ENCODE assay signal across 15 cellular contexts in the genomic region with DNA sequence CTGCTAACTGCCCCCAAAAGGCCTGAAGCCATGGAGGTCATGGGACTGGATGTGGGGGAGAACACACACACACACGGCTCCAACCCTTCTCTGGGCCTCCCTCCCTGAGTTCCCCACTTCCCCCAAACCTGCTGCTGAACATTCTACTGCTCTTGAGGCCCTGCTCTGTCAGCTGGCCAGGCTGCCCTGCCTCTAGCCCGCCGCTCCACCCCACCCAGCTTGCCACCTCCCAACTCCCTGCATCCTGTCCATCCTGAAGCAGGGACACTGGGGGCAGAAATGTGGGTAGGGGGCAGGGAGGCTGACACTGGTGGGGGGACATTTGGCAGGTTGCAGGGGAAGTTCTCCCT. TPM values are rescaled to one million over a fixed set of nuclear protein-coding genes. Genes with fewer than 3 reads are reported as not detected.
DNase-seq lines count a peak whose midpoint lies in the region; ATAC-seq and TF ChIP-seq lines count a peak whose summit lies in the region.
"Had no signal": no experiment of that assay in that cellular context is flagged by ENCODE, and none has a peak within 500 bp of the region (broad histone marks: within the 10 kb centered on the region; RNA-seq: fewer than 3 reads in every experiment).

No MANE protein-coding gene starts in this region.

- no peak overlapping the region for H2AFZ ChIP-seq in OCI-LY7 (ENCODE audit: low read length)

- peaks cover 61% of the 10 kb centered on the region for H3K27me3 Mint-ChIP-seq in activated naive CD4-positive, alpha-beta T cell treated with anti-CD3 and anti-CD28 coated beads for 36 hours (ENCODE audit: low read depth)
- peaks cover 69% of the 10 kb centered on the region for H3K27me3 Mint-ChIP-seq in progenitor cell of endocrine pancreas

- H3K79me2 ChIP-seq in OCI-LY7 (ENCODE audit: insufficient read depth, low read depth, low read length): no peaks in the 10 kb centered on the region

- no peak overlapping the region for H3K4me2 ChIP-seq in OCI-LY7 (ENCODE audit: low read length)

- H3K27ac Mint-ChIP-seq in activated naive CD4-positive, alpha-beta T cell treated with anti-CD3 and anti-CD28 coated beads for 36 hours: no peak overlapping the region
- no peak overlapping the region for H3K27ac Mint-ChIP-seq in progenitor cell of endocrine pancreas
- H3K27ac Mint-ChIP-seq: activated CD4-positive, alpha-beta memory T cell treated with anti-CD3 and anti-CD28 coated beads for 36 hours; T-helper 2 cell treated with Interferon-gamma antibody and Interleukin-4, amounts not matched to agents 5 μg/mL and 100 μg/mL, for 36 hours had no signal

- H3K36me3 Mint-ChIP-seq in activated naive CD4-positive, alpha-beta T cell treated with anti-CD3 and anti-CD28 coated beads for 36 hours (ENCODE audit: low read depth): no peaks in the 10 kb centered on the region
- H3K36me3 Mint-ChIP-seq in progenitor cell of endocrine pancreas (ENCODE audit: insufficient read depth): no peaks in the 10 kb centered on the region
- H3K36me3 Mint-ChIP-seq: activated CD4-positive, alpha-beta memory T cell treated with anti-CD3 and anti-CD28 coated beads for 36 hours had no signal

- POLR2A ChIA-PET in OCI-LY7 (lab: Charles Lee): no interaction called here

- ATAC-seq in upper lobe of right lung: no peak
- no peak for ATAC-seq in GM18511 (IDR thresholded peaks at IDR 0.05; ENCODE audit: unreplicated experiment)

- no peaks in the 10 kb centered on the region for H3K9me3 ChIP-seq in effector memory CD4-positive, alpha-beta T cell (ENCODE audit: control insufficient read depth, low read length)
- H3K9me3 ChIP-seq in upper lobe of right lung (no peaks in the 10 kb centered on the region), OCI-LY7 (ENCODE audit: low read length) (no peaks in the 10 kb centered on the region)
- H3K9me3 ChIP-seq: colonic mucosa, transverse colon had no signal

- H4K20me1 ChIP-seq in OCI-LY7 (ENCODE audit: insufficient read depth, low read length): no peaks in the 10 kb centered on the region

- H3K9me3 Mint-ChIP-seq in activated naive CD4-positive, alpha-beta T cell treated with anti-CD3 and anti-CD28 coated beads for 36 hours: no peaks in the 10 kb centered on the region
- H3K9me3 Mint-ChIP-seq in progenitor cell of endocrine pancreas (ENCODE audit: low read depth): no peaks in the 10 kb centered on the region
- H3K9me3 Mint-ChIP-seq: activated CD4-positive, alpha-beta memory T cell treated with anti-CD3 and anti-CD28 coated beads for 36 hours; T-helper 2 cell treated with Interferon-gamma antibody and Interleukin-4, amounts not matched to agents 5 μg/mL and 100 μg/mL, for 36 hours had no signal

- intact Hi-C loops in activated naive CD4-positive, alpha-beta T cell treated with anti-CD3 and anti-CD28 coated beads for 36 hours (cut with micrococcal nuclease): no loop called here
- intact Hi-C loops in upper lobe of right lung (cut with DNase I) (no loop called here), OCI-LY7 (cut with micrococcal nuclease; ENCODE audit: unreplicated experiment) (no loop called here)

- no peaks in the 10 kb centered on the region for H3K36me3 ChIP-seq in effector memory CD4-positive, alpha-beta T cell (ENCODE audit: control insufficient read depth, insufficient read depth, low read length)
- H3K36me3 ChIP-seq in upper lobe of right lung (no peaks in the 10 kb centered on the region), OCI-LY7 (ENCODE audit: insufficient read depth, low read length) (no peaks in the 10 kb centered on the region)
- H3K36me3 ChIP-seq: colonic mucosa, transverse colon had no signal

- H3K27ac ChIP-seq in effector memory CD4-positive, alpha-beta T cell (ENCODE audit: insufficient read depth, low read length, poor library complexity, severe bottlenecking): no peak overlapping the region
- H3K27ac ChIP-seq in upper lobe of right lung (no peak overlapping the region), OCI-LY7 (ENCODE audit: low read depth, low read length, poor library complexity, severe bottlenecking) (no peak overlapping the region)
- H3K27ac ChIP-seq: colonic mucosa, transverse colon had no signal

- H3K9me2 ChIP-seq in OCI-LY7 (ENCODE audit: insufficient read depth, low read length): no peaks in the 10 kb centered on the region

- peaks cover 46% of the 10 kb centered on the region for H3K27me3 ChIP-seq in effector memory CD4-positive, alpha-beta T cell (replicated peaks; ENCODE audit: control insufficient read depth, insufficient read depth, low read length, poor library complexity, severe bottlenecking)
- H3K27me3 ChIP-seq in upper lobe of right lung: peaks cover 70% of the 10 kb centered on the region

- TF ChIP-seq CTCF in progenitor cell of endocrine pancreas (IDR thresholded peaks at IDR 0.05; ENCODE audit: unreplicated experiment) (no peak), upper lobe of right lung (IDR thresholded peaks at IDR 0.05) (no peak), OCI-LY7 (conservative IDR thresholded peaks at IDR 0.05; ENCODE audit: low read length) (no peak)

- H3K4me3 ChIP-seq in effector memory CD4-positive, alpha-beta T cell (ENCODE audit: insufficient read depth, low read depth, low read length, poor library complexity, severe bottlenecking): peak overlapping the region; percentile 45
- H3K4me3 ChIP-seq in upper lobe of right lung: no peak overlapping the region
- H3K4me3 ChIP-seq in OCI-LY7 (ENCODE audit: low read depth, low read length, poor library complexity, severe bottlenecking): no peak overlapping the region

- H3K4me1 Mint-ChIP-seq in activated naive CD4-positive, alpha-beta T cell treated with anti-CD3 and anti-CD28 coated beads for 36 hours (ENCODE audit: low read depth): peaks cover 9% of the 10 kb centered on the region
- H3K4me1 Mint-ChIP-seq in progenitor cell of endocrine pancreas (ENCODE audit: low read depth): peaks cover 16% of the 10 kb centered on the region

- CTCF ChIA-PET in activated naive CD4-positive, alpha-beta T cell treated with anti-CD3 and anti-CD28 coated beads for 36 hours (lab: Charles Lee): no interaction called here
- CTCF ChIA-PET in OCI-LY7 (lab: Charles Lee; ENCODE audit: unreplicated experiment): no interaction called here

- no peak for DNase-seq in activated naive CD4-positive, alpha-beta T cell treated with anti-CD3 and anti-CD28 coated beads for 36 hours
- no peak for DNase-seq in activated naive CD4-positive, alpha-beta T cell (lab: John Stamatoyannopoulos, UW)
- DNase-seq in NOMO-1 treated with dmso at 0.1 percent for 144 hours (lab: John Stamatoyannopoulos, UW; ENCODE audit: unreplicated experiment): peak; percentile 36
- DNase-seq in effector memory CD4-positive, alpha-beta T cell: no peak
- DNase-seq in progenitor cell of endocrine pancreas (ENCODE audit: low spot score, unreplicated experiment): no peak
- no peak for DNase-seq in upper lobe of right lung
- DNase-seq in OCI-LY7 (ENCODE audit: low spot score): no peak
- DNase-seq: activated gamma-delta T cell, colonic mucosa, mesenchymal stem cell, NCI-H510A, transverse colon had no signal

- H3K4me3 Mint-ChIP-seq in activated naive CD4-positive, alpha-beta T cell treated with anti-CD3 and anti-CD28 coated beads for 36 hours: peak overlapping the region; percentile 24
- peak overlapping the region; percentile 75 for H3K4me3 Mint-ChIP-seq in progenitor cell of endocrine pancreas (ENCODE audit: low read depth)

- BruUV-seq in OCI-LY7 (replicated peaks; lab: Mats Ljungman, UMichigan): no TSS peak

- peaks cover 10% of the 10 kb centered on the region for H3K4me1 ChIP-seq in effector memory CD4-positive, alpha-beta T cell (ENCODE audit: control insufficient read depth, insufficient read depth, low read length, poor library complexity, severe bottlenecking)
- H3K4me1 ChIP-seq in upper lobe of right lung (no peaks in the 10 kb centered on the region), OCI-LY7 (ENCODE audit: insufficient read depth, low read length, poor library complexity, severe bottlenecking) (no peaks in the 10 kb centered on the region)
- H3K4me1 ChIP-seq: colonic mucosa had no signal

RNA-seq across cellular contexts. Expression of a gene that starts 1.0 kb away (rescaled TPM):
- not detected for total RNA-seq in activated naive CD4-positive, alpha-beta T cell treated with anti-CD3 and anti-CD28 coated beads for 36 hours
- 1.7 and 2.2 TPM in 2 replicates for total RNA-seq in progenitor cell of endocrine pancreas
- total RNA-seq in upper lobe of right lung: not detected
- total RNA-seq in OCI-LY7 (2014; rRNA removed; shearing (Covaris generic)): not detected in 2 replicates
- total RNA-seq in OCI-LY7 (2022): not detected in 2 replicates
- total RNA-seq: activated CD4-positive, alpha-beta memory T cell treated with anti-CD3 and anti-CD28 coated beads for 36 hours; colonic mucosa; transverse colon had no signal

RNA-seq across cellular contexts. Expression of a gene that starts 13.9 kb away (rescaled TPM):
- total RNA-seq in activated naive CD4-positive, alpha-beta T cell treated with anti-CD3 and anti-CD28 coated beads for 36 hours: under 1 TPM; 0.57 to 0.77 TPM
- 5.7 and 6.3 TPM in 2 replicates for total RNA-seq in progenitor cell of endocrine pancreas
- 5.9 TPM for total RNA-seq in upper lobe of right lung
- not detected in 2 replicates for total RNA-seq in OCI-LY7 (2014; rRNA removed; shearing (Covaris generic))
- not detected in 2 replicates for total RNA-seq in OCI-LY7 (2022)

RNA-seq across cellular contexts. Expression of a gene that starts 52.1 kb away (rescaled TPM):
- total RNA-seq in activated naive CD4-positive, alpha-beta T cell treated with anti-CD3 and anti-CD28 coated beads for 36 hours: 100 to 1,000 TPM; 319 to 341 TPM
- 625 and 651 TPM in 2 replicates for total RNA-seq in progenitor cell of endocrine pancreas
- 480 TPM for total RNA-seq in upper lobe of right lung
- total RNA-seq in OCI-LY7 (2014; rRNA removed; shearing (Covaris generic)): 626 and 667 TPM in 2 replicates
- total RNA-seq in OCI-LY7 (2022): 505 and 508 TPM in 2 replicates
